9 cellular contexts compared by ENCODE assay signal in the genomic region with DNA sequence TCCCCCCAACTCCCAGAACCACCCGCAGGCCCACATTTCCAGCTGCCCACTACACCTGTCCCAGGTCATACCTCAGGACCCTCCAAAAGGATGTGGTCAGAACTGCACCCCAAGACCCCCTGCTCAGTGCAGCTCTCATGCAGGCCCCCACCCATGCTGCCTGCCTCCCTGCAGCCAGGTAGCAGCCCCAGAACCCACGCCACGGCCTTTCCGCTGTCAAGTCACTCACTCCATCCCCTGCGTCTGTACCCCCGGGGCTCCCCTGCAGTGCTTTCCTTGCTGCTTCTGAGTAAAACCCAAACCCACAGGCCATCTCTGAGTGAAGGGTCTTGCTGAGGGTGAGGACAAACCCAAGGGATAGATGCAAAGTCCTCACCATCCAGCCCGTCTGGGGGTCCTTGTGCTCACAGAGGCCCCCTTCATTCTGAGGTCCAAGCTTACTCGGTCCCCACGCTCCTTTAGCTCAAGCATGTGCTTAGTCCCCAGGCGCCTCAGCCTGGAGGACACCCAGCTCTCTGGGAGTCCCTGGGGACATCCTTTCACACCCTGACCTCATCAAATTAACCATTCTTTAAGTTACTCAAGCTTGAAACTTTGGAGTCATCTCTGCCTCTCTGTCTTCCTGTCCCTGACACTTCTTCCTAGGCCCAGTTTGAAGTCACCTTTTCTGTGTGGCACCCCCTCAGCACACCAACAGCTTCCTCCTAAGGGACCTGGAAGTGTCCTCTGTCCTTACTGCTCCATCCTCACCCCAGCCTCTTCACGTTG.
A peak's percentile ranks its signal among the peaks of the same experiment; 100 is the strongest.
DNase-seq lines count a peak whose midpoint lies in the region; ATAC-seq and TF ChIP-seq lines count a peak whose summit lies in the region.
"Had no signal": no experiment of that assay in that cellular context is flagged by ENCODE, and none has a peak within 500 bp of the region (broad histone marks: within the 10 kb centered on the region; RNA-seq: fewer than 3 reads in every experiment).

No MANE protein-coding gene starts in this region.

- no peaks in the 10 kb centered on the region for H3K9me3 ChIP-seq in WERI-Rb-1 (ENCODE audit: severe bottlenecking)

- H3K9me3 Mint-ChIP-seq in natural killer cell treated with Interleukin-12 subunit alpha and Interleukin-12 subunit beta and Interleukin-15 and Interleukin-18, amount 100 ng/mL, for 72 hours, result peaks cover 4% of the 10 kb centered on the region
- H3K9me3 Mint-ChIP-seq: activated naive CD4-positive, alpha-beta T cell treated with anti-CD3 and anti-CD28 coated beads, Interleukin-2, amount 50 U/mL, for 24 hours had no signal

- H3K27me3 ChIP-seq in WERI-Rb-1 (ENCODE audit: insufficient read depth, low read depth, severe bottlenecking), result no peaks in the 10 kb centered on the region

- no peak for TF ChIP-seq CTCF in WERI-Rb-1 (IDR thresholded peaks at IDR 0.05; ENCODE audit: low read depth, low read length)

- no peaks in the 10 kb centered on the region for H3K27me3 Mint-ChIP-seq in natural killer cell treated with Interleukin-12 subunit alpha and Interleukin-12 subunit beta and Interleukin-15 and Interleukin-18, amount 100 ng/mL, for 72 hours
- H3K27me3 Mint-ChIP-seq: activated naive CD4-positive, alpha-beta T cell treated with anti-CD3 and anti-CD28 coated beads, Interleukin-2, amount 50 U/mL, for 24 hours had no signal

- no peak overlapping the region for H3K4me3 ChIP-seq in WERI-Rb-1 (ENCODE audit: low read depth, low read length)

- H3K36me3 ChIP-seq in WERI-Rb-1, result peaks cover 9% of the 10 kb centered on the region

- H3K36me3 Mint-ChIP-seq in natural killer cell treated with Interleukin-12 subunit alpha and Interleukin-12 subunit beta and Interleukin-15 and Interleukin-18, amount 100 ng/mL, for 72 hours, result peaks cover 10% of the 10 kb centered on the region
- H3K36me3 Mint-ChIP-seq: activated naive CD4-positive, alpha-beta T cell treated with anti-CD3 and anti-CD28 coated beads, Interleukin-2, amount 50 U/mL, for 24 hours had no signal

- peaks cover 65 to 69% of the 10 kb centered on the region in 2 donors for H3K4me1 Mint-ChIP-seq in natural killer cell treated with Interleukin-12 subunit alpha and Interleukin-12 subunit beta and Interleukin-15 and Interleukin-18, amount 100 ng/mL, for 72 hours (ENCODE audit: low read depth in 2 of 2)

- H3K27ac Mint-ChIP-seq in natural killer cell treated with Interleukin-12 subunit alpha and Interleukin-12 subunit beta and Interleukin-15 and Interleukin-18, amount 100 ng/mL, for 72 hours, result peak overlapping the region; percentile 75 to 90
- H3K27ac Mint-ChIP-seq: activated naive CD4-positive, alpha-beta T cell treated with anti-CD3 and anti-CD28 coated beads, Interleukin-2, amount 50 U/mL, for 24 hours had no signal

- H3K27ac ChIP-seq in WERI-Rb-1, result no peak overlapping the region

- peak overlapping the region; percentile 79 for H3K4me3 Mint-ChIP-seq in natural killer cell treated with Interleukin-12 subunit alpha and Interleukin-12 subunit beta and Interleukin-15 and Interleukin-18, amount 100 ng/mL, for 72 hours
- H3K4me3 Mint-ChIP-seq: activated naive CD4-positive, alpha-beta T cell treated with anti-CD3 and anti-CD28 coated beads, Interleukin-2, amount 50 U/mL, for 24 hours had no signal

- ATAC-seq in GM18868 (IDR thresholded peaks at IDR 0.05; ENCODE audit: unreplicated experiment) (peak; percentile 92), HG02623 (IDR thresholded peaks at IDR 0.05; ENCODE audit: unreplicated experiment) (peak; percentile 86)
- peak; percentile 93 to 96 for ATAC-seq in natural killer cell treated with Interleukin-12 subunit alpha and Interleukin-12 subunit beta and Interleukin-15 and Interleukin-18, amount 100 ng/mL, for 72 hours

- peak; percentile 8 for DNase-seq in WERI-Rb-1
- DNase-seq in natural killer cell treated with Interleukin-12 subunit alpha and Interleukin-12 subunit beta and Interleukin-15 and Interleukin-18, amount 100 ng/mL, for 72 hours (ENCODE audit: low spot score), result peak; percentile 75
- DNase-seq in RPMI8226, result no peak
- no peak for DNase-seq in middle frontal gyrus (ENCODE audit: extremely low spot score, low spot score)
- no peak for DNase-seq in SKM-1 treated with dmso at 0.1 percent for 144 hours (lab: John Stamatoyannopoulos, UW; ENCODE audit: unreplicated experiment)
- DNase-seq in DMS153 treated with DMSO at 0.1 percent for 48 hours (lab: John Stamatoyannopoulos, UW; ENCODE audit: unreplicated experiment), result no peak

Comparison
In these comparisons a context has a peak if more than half of its experiments do, and no peak if none do; other contexts are left out.
1. DNase-seq: peak in WERI-Rb-1 (single experiment) and natural killer cell treated with Interleukin-12 subunit alpha and Interleukin-12 subunit beta and Interleukin-15 and Interleukin-18, amount 100 ng/mL, for 72 hours (single experiment); none in RPMI8226 (single experiment), middle frontal gyrus (single experiment), SKM-1 treated with dmso at 0.1 percent for 144 hours (single experiment) and DMS153 treated with DMSO at 0.1 percent for 48 hours (single experiment).
2. Peak in every context shown above with its lines, with median percentiles within 50 percentile points of each other: ATAC-seq.